Comparison of ENCODE assay signal across 8 cellular contexts in genomic region chr5:126002222-126002897, GRCh38.
DNase-seq lines count a peak whose midpoint lies in the region; ATAC-seq and TF ChIP-seq lines count a peak whose summit lies in the region.

No MANE protein-coding gene starts in this region.

- no peaks in the 10 kb centered on the region for H3K27me3 Mint-ChIP-seq in CD8-positive, alpha-beta T cell (ENCODE audit: low read depth)
- no peaks in the 10 kb centered on the region for H3K27me3 Mint-ChIP-seq in activated CD4-positive, alpha-beta T cell treated with anti-CD3 and anti-CD28 coated beads for 36 hours

- H3K27ac ChIP-seq in stomach: peak overlapping the region; percentile 34 to 75 (median 50)
- no peak overlapping the region for H3K27ac ChIP-seq in CD8-positive, alpha-beta T cell (ENCODE audit: low read depth, low read length)

- no peak overlapping the region for H3K4me3 Mint-ChIP-seq in CD8-positive, alpha-beta T cell
- H3K4me3 Mint-ChIP-seq in activated CD4-positive, alpha-beta T cell treated with anti-CD3 and anti-CD28 coated beads for 36 hours: no peak overlapping the region

- TF ChIP-seq CTCF in HFF-Myc (IDR thresholded peaks at IDR 0.05; ENCODE audit: low read depth, low read length, missing control alignments) (no peak), astrocyte of the spinal cord (IDR thresholded peaks at IDR 0.05; ENCODE audit: low read depth, low read length) (no peak), stomach (IDR thresholded peaks at IDR 0.05) (no peak), GM10248 (IDR thresholded peaks at IDR 0.05; ENCODE audit: control extremely low read depth, extremely low read depth, low read depth, missing control alignments) (no peak)
- TF ChIP-seq CTCF in CD8-positive, alpha-beta T cell (IDR thresholded peaks at IDR 0.05): no peak

- TF ChIP-seq POLR2A in stomach (IDR thresholded peaks at IDR 0.05): no peak

- no peaks in the 10 kb centered on the region for H3K27me3 ChIP-seq in stomach
- H3K27me3 ChIP-seq in CD8-positive, alpha-beta T cell (ENCODE audit: insufficient read depth, low read length): no peaks in the 10 kb centered on the region

- no peaks in the 10 kb centered on the region for H3K36me3 ChIP-seq in stomach
- no peaks in the 10 kb centered on the region for H3K36me3 ChIP-seq in CD8-positive, alpha-beta T cell (ENCODE audit: insufficient read depth, low read length)

- WGBS in stomach, 5 donors: 17 to 33% (median 29%) methylated on average over 7 of the region's 7 CpGs

- no peaks in the 10 kb centered on the region for H3K4me1 Mint-ChIP-seq in CD8-positive, alpha-beta T cell (ENCODE audit: low read depth)
- H3K4me1 Mint-ChIP-seq in activated CD4-positive, alpha-beta T cell treated with anti-CD3 and anti-CD28 coated beads for 36 hours: no peaks in the 10 kb centered on the region

- H3K4me3 ChIP-seq in HFF-Myc (replicated peaks; ENCODE audit: low read depth, low read length) (no peak overlapping the region), astrocyte of the spinal cord (ENCODE audit: low read depth, low read length) (no peak overlapping the region), stomach (no peak overlapping the region)
- no peak overlapping the region for H3K4me3 ChIP-seq in CD8-positive, alpha-beta T cell (ENCODE audit: low read depth, low read length)

- ATAC-seq in CD8-positive, alpha-beta T cell: no peak
- ATAC-seq in activated CD4-positive, alpha-beta T cell treated with anti-CD3 and anti-CD28 coated beads for 36 hours: no peak

- no peak for TF ChIP-seq EP300 in stomach (IDR thresholded peaks at IDR 0.05)

- H3K4me1 ChIP-seq in stomach: peaks cover 8 to 33% (median 20%) of the 10 kb centered on the region in 4 donors
- no peaks in the 10 kb centered on the region for H3K4me1 ChIP-seq in CD8-positive, alpha-beta T cell (ENCODE audit: insufficient read depth, low read length)

- H3K27ac Mint-ChIP-seq in CD8-positive, alpha-beta T cell: no peak overlapping the region
- no peak overlapping the region for H3K27ac Mint-ChIP-seq in activated CD4-positive, alpha-beta T cell treated with anti-CD3 and anti-CD28 coated beads for 36 hours

- DNase-seq in HFF-Myc (ENCODE audit: extremely low read depth, low read depth) (peak; percentile 40), astrocyte of the spinal cord (ENCODE audit: low read depth, low spot score) (peak; percentile 99), inferior parietal cortex (ENCODE audit: extremely low spot score) (peak; percentile 38), stomach (peak; percentile 68), GM10248 (ENCODE audit: extremely low spot score) (no peak), NCI-H1694 (lab: John Stamatoyannopoulos, UW) (no peak)
- no peak for DNase-seq in CD8-positive, alpha-beta T cell
- no peak for DNase-seq in activated CD4-positive, alpha-beta T cell treated with anti-CD3 and anti-CD28 coated beads for 36 hours

- POLR2A ChIA-PET in GM10248 (lab: Yijun Ruan, JAX): no interaction called here
- POLR2A ChIA-PET in CD8-positive, alpha-beta T cell (lab: Charles Lee): no interaction called here
- POLR2A ChIA-PET in activated CD4-positive, alpha-beta T cell treated with anti-CD3 and anti-CD28 coated beads for 36 hours (lab: Charles Lee): no interaction called here

- CTCF ChIA-PET in GM10248 (lab: Yijun Ruan, JAX): interaction anchor here (1.4 kb wide), 1 partner anchor 13 kb away, joined by 3 read pairs; no protein-coding TSS in a partner anchor
- CTCF ChIA-PET in CD8-positive, alpha-beta T cell (lab: Charles Lee): no interaction called here
- CTCF ChIA-PET in activated CD4-positive, alpha-beta T cell treated with anti-CD3 and anti-CD28 coated beads for 36 hours (lab: Charles Lee): interaction anchor here (0.7 kb wide), 1 partner anchor 18 kb away, joined by 3 read pairs; no protein-coding TSS in a partner anchor

- no peaks in the 10 kb centered on the region for H3K36me3 Mint-ChIP-seq in CD8-positive, alpha-beta T cell
- H3K36me3 Mint-ChIP-seq in activated CD4-positive, alpha-beta T cell treated with anti-CD3 and anti-CD28 coated beads for 36 hours (ENCODE audit: low read depth): no peaks in the 10 kb centered on the region

- in situ Hi-C loops in astrocyte of the spinal cord (cut with HindIII; ENCODE audit: low sequenced_read_pairs): no loop called here

- intact Hi-C loops in stomach (cut with DNase I; ENCODE audit: low total_unique reads): no loop called here
- intact Hi-C loops in CD8-positive, alpha-beta T cell (cut with DNase I, micrococcal nuclease): no loop called here
- intact Hi-C loops in activated CD4-positive, alpha-beta T cell treated with anti-CD3 and anti-CD28 coated beads for 36 hours (cut with DNase I, micrococcal nuclease): no loop called here

- peaks cover 5% of the 10 kb centered on the region for H3K9me3 Mint-ChIP-seq in CD8-positive, alpha-beta T cell
- peaks cover 7% of the 10 kb centered on the region for H3K9me3 Mint-ChIP-seq in activated CD4-positive, alpha-beta T cell treated with anti-CD3 and anti-CD28 coated beads for 36 hours (ENCODE audit: low read depth)

- H3K9me3 ChIP-seq in stomach: no peaks in the 10 kb centered on the region
- H3K9me3 ChIP-seq in CD8-positive, alpha-beta T cell (ENCODE audit: low read length): no peaks in the 10 kb centered on the region

Comparison
In these comparisons a context has a peak if more than half of its experiments do, and no peak if none do; other contexts are left out.
1. DNase-seq: peak in HFF-Myc (single experiment), astrocyte of the spinal cord (single experiment), inferior parietal cortex (single experiment) and stomach (single experiment); none in GM10248 (single experiment), CD8-positive, alpha-beta T cell (0 of 7), activated CD4-positive, alpha-beta T cell treated with anti-CD3 and anti-CD28 coated beads for 36 hours (single experiment) and NCI-H1694 (single experiment).